ENCODE assay signal across 6 cellular contexts in genomic region chr19:23537136-23537535, GRCh38.
DNase-seq lines count a peak whose midpoint lies in the region; FAIRE-seq and TF ChIP-seq lines count a peak whose summit lies in the region.
"Not testable (repeated sequence)": the region's sequence is repeated elsewhere in the genome, so short reads cannot be mapped to it uniquely, and the experiment has no call there.

No MANE protein-coding gene starts in this region.

- H3K27ac ChIP-seq in PC-9; mammary epithelial cell (ENCODE audit: insufficient read depth, low read depth, low read length); keratinocyte (ENCODE audit: control insufficient read depth, insufficient read depth, low read length): not testable (repeated sequence)

- peaks cover 17% of the 10 kb centered on the region; the same call in 1 of the 2 replicates for H3F3A ChIP-seq in PC-9 (ENCODE audit: insufficient read depth, low read depth)

- peaks cover 31% of the 10 kb centered on the region for H3K4me1 ChIP-seq in PC-9 (replicated peaks; ENCODE audit: insufficient read depth)
- H3K4me1 ChIP-seq in mammary epithelial cell (ENCODE audit: insufficient read depth, low read length); keratinocyte (ENCODE audit: control insufficient read depth, extremely low read depth, insufficient read depth, low read length): not testable (repeated sequence)

- not testable (repeated sequence) for H3K9me1 ChIP-seq in keratinocyte (ENCODE audit: control insufficient read depth, extremely low read depth, insufficient read depth, low read length)

- not testable (repeated sequence) for H3K4me2 ChIP-seq in PC-9; mammary epithelial cell (ENCODE audit: insufficient read depth, low read depth, low read length); keratinocyte (ENCODE audit: control insufficient read depth, extremely low read depth, insufficient read depth, low read depth, low read length)

- not testable (repeated sequence) for H3K27me3 ChIP-seq in PC-9 (ENCODE audit: insufficient read depth, low read depth); mammary epithelial cell (ENCODE audit: insufficient read depth, low read length); keratinocyte (ENCODE audit: control insufficient read depth, extremely low read depth, insufficient read depth, low read length)

- H3K4me3 ChIP-seq in PC-9, result peak overlapping the region; percentile 9; the same call in 1 of the 2 replicates
- H3K4me3 ChIP-seq in mammary epithelial cell (replicated peaks in 1 of 3; ENCODE audit: insufficient read depth in 1 of 3, low read depth in 2 of 3, low read length in 3 of 3); epithelial cell of esophagus (ENCODE audit: low read length); keratinocyte (ENCODE audit: control insufficient read depth in 2 of 3, extremely low read depth in 1 of 3, insufficient read depth in 2 of 3, low read depth in 1 of 3, low read length in 3 of 3): not testable (repeated sequence)

- FAIRE-seq in keratinocyte (lab: Jason Lieb, UNC), result peak; percentile 23

- H3K36me3 ChIP-seq in PC-9 (ENCODE audit: low read depth); mammary epithelial cell (ENCODE audit: insufficient read depth, low read length); keratinocyte (ENCODE audit: control insufficient read depth in 2 of 2, extremely low read depth in 1 of 2, insufficient read depth in 2 of 2, low read length in 2 of 2): not testable (repeated sequence)

- H3K79me2 ChIP-seq in PC-9 (ENCODE audit: low read depth); mammary epithelial cell (ENCODE audit: insufficient read depth, low read length); keratinocyte (ENCODE audit: control insufficient read depth, insufficient read depth, low read length): not testable (repeated sequence)

- H3K9me2 ChIP-seq in PC-9 (ENCODE audit: insufficient read depth), result not testable (repeated sequence)

- POLR2A ChIA-PET in PC-9 (lab: Charles Lee; ENCODE audit: unreplicated experiment), result not testable (repeated sequence)

- intact Hi-C loops in PC-9 (cut with micrococcal nuclease; ENCODE audit: unreplicated experiment), result not testable (repeated sequence)
- intact Hi-C loops in mammary epithelial cell (cut with micrococcal nuclease), result loop anchor here (2.0 kb wide), 1 partner anchor 14 kb away; no protein-coding TSS in a partner anchor

- not testable (repeated sequence) for H4K20me1 ChIP-seq in PC-9 (ENCODE audit: insufficient read depth); mammary epithelial cell (ENCODE audit: insufficient read depth, low read length); keratinocyte (ENCODE audit: control insufficient read depth, extremely low read depth, insufficient read depth, low read length)

- H3K9me3 ChIP-seq in PC-9 (ENCODE audit: insufficient read depth, low read depth), result peaks cover 47% of the 10 kb centered on the region
- H3K9me3 ChIP-seq in mammary epithelial cell (replicated peaks; ENCODE audit: insufficient read depth, low read length); keratinocyte (ENCODE audit: control insufficient read depth, low read depth, low read length): not testable (repeated sequence)

- H3K9ac ChIP-seq in mammary epithelial cell (ENCODE audit: insufficient read depth, low read length); keratinocyte (ENCODE audit: control insufficient read depth, extremely low read depth, insufficient read depth, low read length): not testable (repeated sequence)

- CTCF ChIA-PET in PC-9 (lab: Charles Lee); mammary epithelial cell (lab: Charles Lee; ENCODE audit: low non-redundant PET): not testable (repeated sequence)

- not testable (repeated sequence) for H2AFZ ChIP-seq in PC-9; mammary epithelial cell (ENCODE audit: low read depth, low read length); keratinocyte (ENCODE audit: control insufficient read depth, low read length)

- DNase-seq in EL (peak; percentile 23), M059J (ENCODE audit: low read depth) (peak; percentile 42), PC-9 (peak in 1 of 2 experiments; percentile 26), mammary epithelial cell (peak; percentile 64), epithelial cell of esophagus (ENCODE audit: low read depth) (peak; percentile 55)
- DNase-seq in keratinocyte (ENCODE audit: low read depth, low spot score), result not testable (repeated sequence)

- dilution Hi-C loops in mammary epithelial cell (cut with HindIII; ENCODE audit: low sequenced_read_pairs), result loop anchor here (5.0 kb wide), 1 partner anchor 45 kb away; no protein-coding TSS in a partner anchor
- dilution Hi-C loops in keratinocyte (cut with MboI; ENCODE audit: extremely low pct_ligation_motif_present, low sequenced_read_pairs), result not testable (repeated sequence)

- not testable (repeated sequence) for BruUV-seq in PC-9 (replicated peaks; lab: Mats Ljungman, UMichigan); mammary epithelial cell (replicated peaks; lab: Mats Ljungman, UMichigan)

- in situ Hi-C loops in mammary epithelial cell (cut with MboI; ENCODE audit: low sequenced_read_pairs in 2 of 2), result loop anchor here (25.0 kb wide), 1 partner anchor 525 kb away; no protein-coding TSS in a partner anchor

- TF ChIP-seq CTCF in PC-9 (conservative IDR thresholded peaks at IDR 0.05); mammary epithelial cell (conservative IDR thresholded peaks at IDR 0.05 in 1 of 2, IDR thresholded peaks at IDR 0.05 in 1 of 2; ENCODE audit: extremely low read depth in 1 of 2, insufficient read depth in 1 of 2, low read depth in 1 of 2, low read length in 2 of 2); epithelial cell of esophagus (IDR thresholded peaks at IDR 0.05; ENCODE audit: insufficient read depth, low read depth, low read length, missing control alignments); keratinocyte (optimal IDR thresholded peaks at IDR 0.05 in 1 of 3, IDR thresholded peaks at IDR 0.05 in 1 of 3, conservative IDR thresholded peaks at IDR 0.05 in 1 of 3; ENCODE audit: extremely low read depth in 1 of 3, insufficient read depth in 2 of 3, low read length in 3 of 3): not testable (repeated sequence)
